Comparison of ENCODE assay signal across 8 cellular contexts in the genomic region with DNA sequence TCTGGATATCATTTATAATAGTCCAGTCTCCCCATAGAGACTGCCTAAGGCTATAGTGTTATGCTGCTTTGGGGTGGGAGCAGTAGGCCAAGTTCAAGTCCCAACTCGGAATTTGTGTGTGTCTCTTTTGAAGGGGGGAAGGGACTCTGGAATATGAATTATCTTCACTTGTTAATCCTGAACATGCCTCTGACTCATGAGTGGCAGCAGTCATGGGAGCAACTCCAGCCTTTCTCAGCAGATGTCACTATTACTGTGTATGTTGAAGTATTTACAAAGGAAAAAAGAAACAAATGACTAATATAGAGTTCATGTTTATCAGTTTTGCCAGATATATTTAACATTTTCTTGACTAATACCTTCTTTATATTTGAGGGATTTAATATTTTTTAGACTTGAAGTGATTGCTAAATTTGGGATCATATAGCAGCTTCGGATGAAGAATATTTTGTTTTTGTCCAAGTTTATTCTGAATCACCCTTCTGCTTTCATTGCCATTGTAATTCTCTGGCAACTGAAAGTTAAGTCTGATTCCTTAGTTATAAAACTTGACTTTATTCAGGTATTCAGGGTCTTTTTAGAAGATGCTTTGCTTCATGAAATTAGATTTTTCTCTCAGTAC. TPM values are rescaled to one million over a fixed set of nuclear protein-coding genes. Genes with fewer than 3 reads are reported as not detected.
DNase-seq lines count a peak whose midpoint lies in the region; ATAC-seq lines count a peak whose summit lies in the region.

No MANE protein-coding gene starts in this region.

- intact Hi-C loops in naive thymus-derived CD4-positive, alpha-beta T cell (cut with micrococcal nuclease) = loop anchor here (1.0 to 5.0 kb wide), 4 partner anchors 33 to 155 kb away; a partner anchor contains a TSS

- no peaks in the 10 kb centered on the region for H3K9me3 ChIP-seq in naive thymus-derived CD4-positive, alpha-beta T cell (ENCODE audit: control insufficient read depth in 2 of 3, low read length in 3 of 3)

- H3K4me3 Mint-ChIP-seq in naive thymus-derived CD4-positive, alpha-beta T cell = no peak overlapping the region

- H3K27ac Mint-ChIP-seq in naive thymus-derived CD4-positive, alpha-beta T cell = peak overlapping the region in 3 of 9 donors; percentile 63 to 82 (median 64)

- H3K36me3 ChIP-seq in naive thymus-derived CD4-positive, alpha-beta T cell (ENCODE audit: control insufficient read depth in 2 of 3, insufficient read depth in 3 of 3, low read length in 3 of 3) = peaks cover 19 to 76% (median 22%) of the 10 kb centered on the region in 3 experiments

- no peaks in the 10 kb centered on the region for H3K9me3 Mint-ChIP-seq in naive thymus-derived CD4-positive, alpha-beta T cell

- H3K4me3 ChIP-seq in naive thymus-derived CD4-positive, alpha-beta T cell (ENCODE audit: low read length) = no peak overlapping the region

- H3K27me3 ChIP-seq in naive thymus-derived CD4-positive, alpha-beta T cell (ENCODE audit: control insufficient read depth in 2 of 2, insufficient read depth in 2 of 2, low read length in 2 of 2) = no peaks in the 10 kb centered on the region

- POLR2A ChIA-PET in naive thymus-derived CD4-positive, alpha-beta T cell (lab: Charles Lee) = interaction anchor here (1.0 kb wide), 1 partner anchor 37 kb away, joined by 4 read pairs; no protein-coding TSS in a partner anchor

- DNase-seq in NCI-H2171 treated with DMSO at 0.1 percent for 48 hours (lab: John Stamatoyannopoulos, UW) (peak; percentile 32), NCI-H2171 (lab: John Stamatoyannopoulos, UW) (no peak), NCI-H748 treated with DMSO at 0.1 percent for 48 hours (lab: John Stamatoyannopoulos, UW) (peak; percentile 10), dermis microvascular lymphatic vessel endothelial cell (ENCODE audit: low read depth in 2 of 2) (peak; percentile 56 to 90), cerebellar nuclear complex (lab: John Stamatoyannopoulos, UW) (no peak)
- no peak for DNase-seq in naive thymus-derived CD4-positive, alpha-beta T cell
- no peak for DNase-seq in stimulated activated CD4-positive, alpha-beta T cell treated with anti-CD3 and anti-CD28 coated beads, Interleukin-2, amount 100 ng/mL, for 48 hours

- peaks cover 5 to 45% (median 24%) of the 10 kb centered on the region in 5 donors for H3K36me3 Mint-ChIP-seq in naive thymus-derived CD4-positive, alpha-beta T cell

- CTCF ChIA-PET in naive thymus-derived CD4-positive, alpha-beta T cell (lab: Charles Lee) = interaction anchor here (7.0 kb wide), 1 partner anchor 100 kb away, joined by 37 read pairs; no protein-coding TSS in a partner anchor

- no peaks in the 10 kb centered on the region for H3K27me3 Mint-ChIP-seq in naive thymus-derived CD4-positive, alpha-beta T cell

- peaks cover 0 to 9% of the 10 kb centered on the region in 2 donors for H3K4me1 ChIP-seq in naive thymus-derived CD4-positive, alpha-beta T cell (ENCODE audit: control insufficient read depth in 2 of 2, insufficient read depth in 2 of 2, low read length in 2 of 2)

- H3K27ac ChIP-seq in naive thymus-derived CD4-positive, alpha-beta T cell (ENCODE audit: low read depth, low read length) = no peak overlapping the region

- peak; percentile 25 for ATAC-seq in naive thymus-derived CD4-positive, alpha-beta T cell
- no peak for ATAC-seq in GM18511 (IDR thresholded peaks at IDR 0.05; ENCODE audit: unreplicated experiment)

- peaks cover 9 to 36% (median 17%) of the 10 kb centered on the region in 7 donors for H3K4me1 Mint-ChIP-seq in naive thymus-derived CD4-positive, alpha-beta T cell

RNA-seq across cellular contexts. Expression of gene FAM217A, which starts 23.4 kb away (rescaled TPM):
- total RNA-seq in dermis microvascular lymphatic vessel endothelial cell = not detected in 2 replicates
- not detected for total RNA-seq in naive thymus-derived CD4-positive, alpha-beta T cell
- under 1 TPM in 1 of 2 donors, not detected in 1; 0.16 TPM for polyA plus RNA-seq in naive thymus-derived CD4-positive, alpha-beta T cell

Comparison
In these comparisons a context has a peak if more than half of its experiments do, and no peak if none do; other contexts are left out.
1. DNase-seq: peak in NCI-H2171 treated with DMSO at 0.1 percent for 48 hours (single experiment), NCI-H748 treated with DMSO at 0.1 percent for 48 hours (single experiment) and dermis microvascular lymphatic vessel endothelial cell (2 of 2); none in NCI-H2171 (single experiment), naive thymus-derived CD4-positive, alpha-beta T cell (0 of 9), cerebellar nuclear complex (0 of 2) and stimulated activated CD4-positive, alpha-beta T cell treated with anti-CD3 and anti-CD28 coated beads, Interleukin-2, amount 100 ng/mL, for 48 hours (0 of 2).